Comparison of ENCODE assay signal across 8 cellular contexts in the genomic region with DNA sequence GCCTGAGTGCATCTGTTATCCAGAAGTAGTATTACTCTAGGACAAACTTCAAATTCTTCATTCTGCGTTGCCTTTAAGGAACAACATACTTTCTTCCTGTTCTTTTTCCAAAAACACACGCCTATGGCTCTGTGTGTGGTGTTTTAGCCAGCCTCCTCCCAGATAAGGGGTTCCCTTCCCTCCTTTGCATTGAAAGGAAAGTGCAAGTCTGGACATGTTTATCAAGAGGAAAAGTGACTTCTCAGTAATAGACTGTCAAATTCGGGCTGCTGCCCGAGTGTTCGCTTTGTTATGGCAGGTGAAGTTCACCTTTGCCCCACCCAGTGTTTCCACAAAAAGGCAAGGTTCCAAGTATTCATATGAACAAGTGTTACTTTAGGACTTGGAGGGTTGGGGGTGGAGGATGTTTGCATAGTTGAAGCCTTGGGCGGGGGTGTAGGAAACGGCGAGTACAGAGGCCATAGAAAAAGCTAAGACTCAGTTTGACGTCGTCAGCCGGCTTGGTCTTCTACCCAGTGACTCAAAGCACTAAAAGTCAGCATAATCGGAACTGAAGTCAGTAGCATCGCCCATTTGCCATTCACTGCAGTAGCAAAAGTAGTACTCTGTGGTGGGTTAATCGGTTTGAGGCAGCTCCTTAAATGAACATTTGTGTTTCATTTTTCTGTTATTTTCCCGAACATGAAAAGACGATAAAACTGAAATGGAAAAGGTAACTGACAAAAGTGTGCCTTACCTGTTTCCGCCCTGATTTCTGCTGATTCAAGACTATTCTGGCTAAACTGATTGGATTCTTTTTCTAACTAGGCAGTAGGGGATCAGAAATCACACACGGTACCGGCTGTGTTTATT. TPM values are rescaled to one million over a fixed set of nuclear protein-coding genes. Genes with fewer than 3 reads are reported as not detected.
A peak's percentile ranks its signal among the peaks of the same experiment; 100 is the strongest.
DNase-seq lines count a peak whose midpoint lies in the region; ATAC-seq, FAIRE-seq and TF ChIP-seq lines count a peak whose summit lies in the region.

No MANE protein-coding gene starts in this region.

- H3K4me3 Mint-ChIP-seq in activated CD4-positive, alpha-beta memory T cell treated with anti-CD3 and anti-CD28 coated beads for 36 hours: peak overlapping the region; percentile 91

- no peak overlapping the region for H3K4me3 ChIP-seq in trophoblast cell (ENCODE audit: low read depth, low read length)
- peak overlapping the region in 1 of 2 donors; percentile 34 for H3K4me3 ChIP-seq in aorta (ENCODE audit: low read length in 2 of 2)

- H3K9ac ChIP-seq in trophoblast cell (ENCODE audit: low read length): no peak overlapping the region

- no peak overlapping the region for H2AK5ac ChIP-seq in trophoblast cell (ENCODE audit: low read length)

- intact Hi-C loops in activated CD4-positive, alpha-beta memory T cell treated with anti-CD3 and anti-CD28 coated beads for 36 hours (cut with micrococcal nuclease): loop anchor here (1.0 to 5.0 kb wide), 20 partner anchors 12 to 616 kb away; partner anchors contain the start of genes ATG5 and PRDM1
- intact Hi-C loops in aorta (cut with DNase I): no loop called here

- in situ Hi-C loops in KBM-7 (cut with MboI; ENCODE audit: low pct_unique_long_range_greater_than_20kb, low sequenced_read_pairs): no loop called here

- no peak for TF ChIP-seq CTCF in D721Med (IDR thresholded peaks at IDR 0.05; ENCODE audit: insufficient read depth, missing control alignments)

- H3K9me3 Mint-ChIP-seq in activated CD4-positive, alpha-beta memory T cell treated with anti-CD3 and anti-CD28 coated beads for 36 hours: no peaks in the 10 kb centered on the region

- H4K8ac ChIP-seq in trophoblast cell (ENCODE audit: low read depth, low read length): peak overlapping the region; percentile 49

- CTCF ChIA-PET in activated CD4-positive, alpha-beta memory T cell treated with anti-CD3 and anti-CD28 coated beads for 36 hours (lab: Charles Lee): interaction anchor here (0.8 to 4.3 kb wide), 10 partner anchors 11 to 125 kb away, joined by 3 to 38 read pairs (median 4); partner anchors contain the start of gene PRDM1

- H2BK5ac ChIP-seq in trophoblast cell (ENCODE audit: low read depth, low read length, poor library complexity): no peak overlapping the region

- H3K9me3 ChIP-seq in trophoblast cell (ENCODE audit: insufficient read depth, low read depth, low read length) (no peaks in the 10 kb centered on the region), aorta (ENCODE audit: control insufficient read depth, low read length) (peaks cover 2% of the 10 kb centered on the region)

- no peak overlapping the region for H4K12ac ChIP-seq in trophoblast cell (ENCODE audit: low read depth, low read length)

- peak overlapping the region; percentile 75 for H2BK12ac ChIP-seq in trophoblast cell (ENCODE audit: low read length)

- H3K18ac ChIP-seq in trophoblast cell (ENCODE audit: low read length): no peak overlapping the region

- peaks cover 2% of the 10 kb centered on the region for H3K79me1 ChIP-seq in trophoblast cell (ENCODE audit: low read length)

- peak overlapping the region; percentile 51 for H3K4me2 ChIP-seq in trophoblast cell (ENCODE audit: low read length)

- H3K79me2 ChIP-seq in trophoblast cell (ENCODE audit: control insufficient read depth, insufficient read depth, low read length, poor library complexity): no peaks in the 10 kb centered on the region

- POLR2A ChIA-PET in activated CD4-positive, alpha-beta memory T cell treated with anti-CD3 and anti-CD28 coated beads for 36 hours (lab: Charles Lee): interaction anchor here (0.6 to 8.7 kb wide), 23 partner anchors 11 to 640 kb away, joined by 3 to 236 read pairs (median 4); partner anchors contain the start of gene PRDM1

- peak overlapping the region; percentile 50 for H4K91ac ChIP-seq in trophoblast cell (ENCODE audit: low read depth, low read length)

- ATAC-seq in aorta (ENCODE audit: low FRiP score): peak; percentile 22

- H3K36me3 ChIP-seq in trophoblast cell (ENCODE audit: control insufficient read depth in 1 of 2, insufficient read depth in 2 of 2, low read length in 2 of 2) (no peaks in the 10 kb centered on the region), aorta (ENCODE audit: control insufficient read depth in 1 of 2, insufficient read depth in 2 of 2, low read length in 1 of 2) (no peaks in the 10 kb centered on the region)

- H3K4me1 ChIP-seq in trophoblast cell (ENCODE audit: control insufficient read depth in 1 of 2, insufficient read depth in 2 of 2, low read length in 2 of 2): peaks cover 7 to 11% of the 10 kb centered on the region in 2 experiments
- H3K4me1 ChIP-seq in aorta (ENCODE audit: control insufficient read depth in 1 of 2, insufficient read depth in 2 of 2, low read length in 2 of 2): no peaks in the 10 kb centered on the region

- H3K27ac Mint-ChIP-seq in activated CD4-positive, alpha-beta memory T cell treated with anti-CD3 and anti-CD28 coated beads for 36 hours: peak overlapping the region; percentile 96

- peak overlapping the region; percentile 97 for H3K27ac ChIP-seq in epithelial cell of prostate
- no peak overlapping the region for H3K27ac ChIP-seq in trophoblast cell (ENCODE audit: low read depth, low read length)
- no peak overlapping the region for H3K27ac ChIP-seq in aorta (ENCODE audit: low read depth in 1 of 2, low read length in 2 of 2)

- peak overlapping the region; percentile 30 for H2AFZ ChIP-seq in trophoblast cell (ENCODE audit: insufficient read depth, low read length, poor library complexity)

- peak; percentile 54 for TF ChIP-seq POLR2A in GM19099 (IDR thresholded peaks at IDR 0.05; ENCODE audit: extremely low read depth, insufficient read length, low read depth)

- peaks cover 80% of the 10 kb centered on the region for H3K4me1 Mint-ChIP-seq in activated CD4-positive, alpha-beta memory T cell treated with anti-CD3 and anti-CD28 coated beads for 36 hours (ENCODE audit: low read depth)

- no CpG with 5 or more reads among the region's 19 CpGs for WGBS in trophoblast cell (ENCODE audit: extremely low coverage, insufficient coverage, insufficient read length)
- WGBS in aorta, 2 donors: 32 to 40% methylated on average over 19 of the region's 19 CpGs

- H3K14ac ChIP-seq in trophoblast cell (ENCODE audit: low read length): no peak overlapping the region

- peak overlapping the region; percentile 31 for H2BK120ac ChIP-seq in trophoblast cell (ENCODE audit: insufficient read depth, low read length, poor library complexity)

- no peak overlapping the region for H3K4ac ChIP-seq in trophoblast cell (ENCODE audit: low read depth, low read length)

- FAIRE-seq in D721Med (lab: Jason Lieb, UNC): no peak

- H3K27me3 Mint-ChIP-seq in activated CD4-positive, alpha-beta memory T cell treated with anti-CD3 and anti-CD28 coated beads for 36 hours: no peaks in the 10 kb centered on the region

- H3K27me3 ChIP-seq in trophoblast cell (ENCODE audit: insufficient read depth, low read length) (peaks cover 2% of the 10 kb centered on the region), aorta (ENCODE audit: control insufficient read depth in 1 of 2, insufficient read depth in 2 of 2, low read length in 1 of 2) (no peaks in the 10 kb centered on the region)

- DNase-seq in KBM-7 (peak; percentile 76), epithelial cell of prostate (ENCODE audit: low read depth, low spot score) (peak; percentile 83), trophoblast cell (peak; percentile 36 to 40), aorta (peak in 1 of 2 donors; percentile 51), DMS114 treated with DMSO at 0.1 percent for 48 hours (lab: John Stamatoyannopoulos, UW; ENCODE audit: unreplicated experiment) (no peak), D721Med (ENCODE audit: insufficient read length, low spot score) (no peak)
- peak; percentile 94 for DNase-seq in activated CD4-positive, alpha-beta memory T cell treated with anti-CD3 and anti-CD28 coated beads for 36 hours

- no peak overlapping the region for H3K23ac ChIP-seq in trophoblast cell (ENCODE audit: low read length)

- H3K36me3 Mint-ChIP-seq in activated CD4-positive, alpha-beta memory T cell treated with anti-CD3 and anti-CD28 coated beads for 36 hours: peaks cover 67% of the 10 kb centered on the region

RNA-seq across cellular contexts. Expression of gene PRDM1, which starts 12.5 kb away (rescaled TPM):
- 10 to 100 TPM; 70.9 to 78.9 TPM for total RNA-seq in activated CD4-positive, alpha-beta memory T cell treated with anti-CD3 and anti-CD28 coated beads for 36 hours
- polyA plus RNA-seq in trophoblast cell (2013): 0.94 and 1.1 TPM in 2 replicates
- total RNA-seq in aorta: 10 to 100 TPM in 1 of 2 donors, 1 to 10 TPM in 1; 6.0 to 10.5 TPM
- 1 to 10 TPM in 1 of 2 donors, under 1 TPM in 1; 0.23 to 1.0 TPM for polyA plus RNA-seq in aorta

Comparison
In these comparisons a context has a peak if more than half of its experiments do, and no peak if none do; other contexts are left out.
1. DNase-seq: peak in KBM-7 (single experiment), activated CD4-positive, alpha-beta memory T cell treated with anti-CD3 and anti-CD28 coated beads for 36 hours (single experiment), epithelial cell of prostate (single experiment) and trophoblast cell (2 of 2); none in DMS114 treated with DMSO at 0.1 percent for 48 hours (single experiment) and D721Med (single experiment).
2. RNA of gene PRDM1, which starts 12.5 kb away (total RNA-seq): 70.9 to 78.9 TPM in activated CD4-positive, alpha-beta memory T cell treated with anti-CD3 and anti-CD28 coated beads for 36 hours; 6.0 to 10.5 TPM in aorta; every median in the first group is over 4 times any median in the second.